20 cellular contexts compared by ENCODE assay signal in genomic region chr17:39168503-39168902, GRCh38. TPM values are rescaled to one million over a fixed set of nuclear protein-coding genes. Genes with fewer than 3 reads are reported as not detected.
"Had no signal": no experiment of that assay in that cellular context is flagged by ENCODE, and none has a peak within 500 bp of the region (broad histone marks: within the 10 kb centered on the region; RNA-seq: fewer than 3 reads in every experiment).

No MANE protein-coding gene starts in this region.

RNA-seq across cellular contexts. Expression of gene ARL5C, which starts 2.5 kb away (rescaled TPM):
- total RNA-seq: kidney epithelial cell, left ventricle myocardium inferior, lower leg skin, lung, mesothelial cell of epicardium, mononuclear cell, occipital lobe, osteocyte, posterior vena cava, spleen, subcutaneous adipose tissue, suprapubic skin, thyroid gland, transverse colon, vagina had no signal
- polyA plus RNA-seq: lung, psoas muscle, sigmoid colon, small intestine, spleen, urinary bladder had no signal

RNA-seq across cellular contexts. Expression of gene STAC2, which starts 57.2 kb away (rescaled TPM):
- total RNA-seq: kidney epithelial cell, mononuclear cell, natural killer cell, thyroid gland, transverse colon had no signal
